Comparison of ENCODE assay signal across 10 cellular contexts in the genomic region with DNA sequence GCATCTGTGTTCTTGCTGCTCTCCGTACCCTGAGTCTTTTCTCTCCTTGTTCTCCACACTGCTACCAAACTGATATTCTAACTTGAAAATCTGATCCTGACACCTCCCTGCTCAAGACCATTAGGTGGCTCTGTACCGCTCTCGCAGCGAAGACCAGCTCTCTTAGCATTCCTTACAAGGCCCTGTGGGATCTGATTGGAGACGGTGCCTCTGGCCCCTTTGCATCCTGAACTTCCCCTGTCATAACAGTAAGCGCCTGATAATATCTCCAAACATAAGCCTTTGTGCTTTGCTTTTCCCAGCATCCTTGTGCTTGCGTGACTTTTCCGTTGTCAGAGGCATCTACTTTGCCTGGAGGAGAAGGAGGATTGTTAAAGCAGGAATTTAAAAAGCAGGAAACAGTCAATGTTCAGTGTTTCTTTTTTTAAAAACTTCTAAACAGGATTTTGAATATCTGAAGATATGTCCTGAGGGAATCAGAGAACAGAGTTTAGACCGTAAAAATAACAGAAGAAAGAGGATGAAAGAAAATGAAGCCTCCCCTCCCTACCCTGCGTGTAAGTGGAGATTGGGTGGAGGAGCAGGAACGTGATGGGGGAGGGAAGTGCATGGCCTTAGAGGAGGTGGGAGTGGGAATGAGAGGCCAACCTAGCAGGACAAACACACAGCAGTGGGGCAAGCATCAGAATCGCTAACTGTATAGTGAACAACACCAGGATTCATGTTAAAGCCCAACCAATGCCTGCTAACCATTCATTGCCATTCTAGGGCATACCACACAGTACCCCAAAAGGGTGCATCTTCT.
DNase-seq lines count a peak whose midpoint lies in the region; ATAC-seq and TF ChIP-seq lines count a peak whose summit lies in the region.
"Had no signal": no experiment of that assay in that cellular context is flagged by ENCODE, and none has a peak within 500 bp of the region (broad histone marks: within the 10 kb centered on the region; RNA-seq: fewer than 3 reads in every experiment).

No MANE protein-coding gene starts in this region.

- intact Hi-C loops in sciatic nerve (cut with DNase I): no loop called here

- H3K27ac ChIP-seq in caudate nucleus (ENCODE audit: low read depth, low read length): no peak overlapping the region
- H3K27ac ChIP-seq: colonic mucosa, neutrophil had no signal

- DNase-seq in HEK293T (ENCODE audit: extremely low spot score) (peak; percentile 27), caudate nucleus (lab: John Stamatoyannopoulos, UW) (peak in 45 of 61 donors; percentile 3 to 75 (median 34)), iPS DF 19.7 (ENCODE audit: low read depth, low spot score) (peak; percentile 50), sciatic nerve (ENCODE audit: low spot score) (no peak), MV-4-11 (lab: John Stamatoyannopoulos, UW) (no peak), GM03348 (ENCODE audit: low spot score) (no peak)
- DNase-seq in activated naive CD4-positive, alpha-beta T cell treated with Interleukin-2 at 50 U/mL for 16 hours: no peak
- no peak for DNase-seq in NK-92 treated with Interleukin-12 subunit alpha and Interleukin-12 subunit beta, amount 100 ng/mL, for 24 hours (lab: John Stamatoyannopoulos, UW)
- DNase-seq: colonic mucosa had no signal

- CTCF ChIA-PET in HEK293T (lab: Yijun Ruan, JAX): interaction anchor here (0.8 to 1.0 kb wide), 3 partner anchors 10 to 73 kb away, joined by 3 read pairs; no protein-coding TSS in a partner anchor

- POLR2A ChIA-PET in HEK293T (lab: Yijun Ruan, JAX): interaction anchor here (0.9 kb wide), 1 partner anchor 312 kb away, joined by 3 read pairs; no protein-coding TSS in a partner anchor

- peak; percentile 51 for ATAC-seq in sciatic nerve

TF ChIP-seq in HEK293T, 16 proteins besides CTCF, POLR2A, EP300 and RAD21:
- no peak for TF ChIP-seq HDGF (IDR thresholded peaks at IDR 0.05; ENCODE audit: borderline replicate concordance)
- no peak for TF ChIP-seq BHLHE40 (IDR thresholded peaks at IDR 0.05; ENCODE audit: borderline replicate concordance)
- no peak for TF ChIP-seq ELF4 (IDR thresholded peaks at IDR 0.05)
- TF ChIP-seq L3MBTL2 (conservative IDR thresholded peaks at IDR 0.05): no peak
- TF ChIP-seq NFRKB (IDR thresholded peaks at IDR 0.05): no peak
- TF ChIP-seq FOXA1 (IDR thresholded peaks at IDR 0.05): no peak
- TF ChIP-seq SP1 (IDR thresholded peaks at IDR 0.05): no peak

Comparison
In these comparisons a context has a peak if more than half of its experiments do, and no peak if none do; other contexts are left out.
1. DNase-seq: peak in HEK293T (single experiment), caudate nucleus (45 of 61) and iPS DF 19.7 (single experiment); none in sciatic nerve (single experiment), MV-4-11 (single experiment), GM03348 (single experiment), activated naive CD4-positive, alpha-beta T cell treated with Interleukin-2 at 50 U/mL for 16 hours (single experiment) and NK-92 treated with Interleukin-12 subunit alpha and Interleukin-12 subunit beta, amount 100 ng/mL, for 24 hours (single experiment).